Comparison of ENCODE assay signal across 33 cellular contexts in the genomic region with DNA sequence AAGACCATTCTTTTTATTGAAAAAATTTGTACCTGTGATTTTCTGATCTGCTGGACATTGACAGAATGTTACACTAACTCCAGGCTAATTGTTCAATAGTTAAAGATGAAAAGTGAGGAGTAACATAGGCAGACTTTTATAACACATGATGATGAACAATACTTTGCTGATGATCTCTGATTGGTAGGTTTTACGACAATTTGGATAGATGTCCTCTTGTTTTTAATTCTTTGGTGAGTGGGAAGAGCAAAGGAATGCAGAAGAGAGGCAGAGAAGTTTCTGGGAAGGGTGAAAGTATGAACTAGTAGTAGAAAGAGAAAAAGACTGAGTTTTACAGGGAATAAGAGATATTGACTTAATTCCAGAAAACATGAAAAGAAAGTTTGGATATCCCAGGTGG.
"Had no signal": no experiment of that assay in that cellular context is flagged by ENCODE, and none has a peak within 500 bp of the region (broad histone marks: within the 10 kb centered on the region; RNA-seq: fewer than 3 reads in every experiment).

No MANE protein-coding gene starts in this region.

- H3K9me3 ChIP-seq: ascending aorta had no signal

- H3K36me3 ChIP-seq: ascending aorta, WERI-Rb-1 had no signal

- DNase-seq: activated B cell treated with CpG ODN at 0.5 μM for 24 hours; activated CD4-positive, alpha-beta T cell treated with anti-CD3 and anti-CD28 coated beads for 48 hours; activated CD4-positive, alpha-beta T cell treated with anti-CD3 and anti-CD28 coated beads, Interleukin-2, amount 50 U/mL, for 1 hour; activated CD4-positive, alpha-beta T cell treated with anti-CD3 and anti-CD28 coated beads, Interleukin-2, amount 50 U/mL, for 48 hours; activated CD8-positive, alpha-beta memory T cell treated with anti-CD3 and anti-CD28 coated beads, Interleukin-2, amount 10 ng/mL, durations not matched to agents 7 days and 5 days; activated CD8-positive, alpha-beta memory T cell treated with anti-CD3 and anti-CD28 coated beads, Interleukin-2, amount 50 U/mL, for 4 hours; activated CD8-positive, alpha-beta T cell treated with anti-CD3 and anti-CD28 coated beads, Interleukin-2, amount 10 ng/mL, durations not matched to agents 7 days and 5 days; activated effector memory CD4-positive, alpha-beta T cell treated with anti-CD3 and anti-CD28 coated beads, Interleukin-2, amount 50 U/mL, for 16 hours; activated naive CD4-positive, alpha-beta T cell; activated naive CD4-positive, alpha-beta T cell treated with anti-CD3 and anti-CD28 coated beads, Interleukin-2, amount 10 ng/mL, durations not matched to agents 7 days and 5 days; activated naive CD8-positive, alpha-beta T cell treated with anti-CD3 and anti-CD28 coated beads, Interleukin-2, amount 10 ng/mL, durations not matched to agents 7 days and 5 days; activated T-cell treated with anti-CD3 and anti-CD28 coated beads, Interleukin-2, amount 50 U/mL, for 1 hour; activated T-cell treated with anti-CD3 and anti-CD28 coated beads, Interleukin-2, amount 50 U/mL, for 48 hours; cortex of kidney; dermis blood vessel endothelial cell; effector CD4-positive, alpha-beta T cell; effector memory CD8-positive, alpha-beta T cell; foreskin melanocyte; head of caudate nucleus; hippocampal formation; T-helper 1 cell; T-helper 17 cell; T1000; WERI-Rb-1 had no signal

- H3K27me3 Mint-ChIP-seq: activated B cell treated with CpG ODN at 0.5 μM for 24 hours; activated CD8-positive, alpha-beta memory T cell treated with anti-CD3 and anti-CD28 coated beads, Interleukin-2, amount 10 ng/mL, durations not matched to agents 7 days and 5 days; activated naive CD4-positive, alpha-beta T cell treated with anti-CD3 and anti-CD28 coated beads, Interleukin-2, amount 10 ng/mL, durations not matched to agents 7 days and 5 days; activated naive CD8-positive, alpha-beta T cell treated with anti-CD3 and anti-CD28 coated beads, Interleukin-2, amount 10 ng/mL, durations not matched to agents 7 days and 5 days; brain; central memory CD8-positive, alpha-beta T cell; effector memory CD8-positive, alpha-beta T cell; T-helper 17 cell had no signal

- H3K4me3 ChIP-seq: ascending aorta had no signal

- H3K27ac ChIP-seq: ascending aorta, WERI-Rb-1 had no signal

- H3K9me3 Mint-ChIP-seq: activated naive CD8-positive, alpha-beta T cell treated with anti-CD3 and anti-CD28 coated beads, Interleukin-2, amount 10 ng/mL, durations not matched to agents 7 days and 5 days; activated T-helper 1 cell treated with anti-CD3 and anti-CD28 coated beads, Interleukin-12 subunit alpha, Interleukin-12 subunit beta, Interleukin-2, Interleukin-4 antibody, amounts not matched to agents 30 ng/mL and 10 ng/mL and 1 ng/mL, durations not matched to agents 14 hours and 24 hours and 36 hours; activated T-helper 2 cell treated with anti-CD3 and anti-CD28 coated beads, Interferon-gamma antibody, Interleukin-2, Interleukin-4, amounts not matched to agents 10 μg/mL and 5 μg/mL and 100 μg/mL, durations not matched to agents 14 hours and 24 hours and 36 hours; T-helper 2 cell treated with Interferon-gamma antibody and Interleukin-4, amounts not matched to agents 5 μg/mL and 100 μg/mL, for 36 hours had no signal

- ATAC-seq: activated CD4-positive, CD25-positive, alpha-beta regulatory T cell treated with anti-CD3 and anti-CD28 coated beads, Interleukin-2, amount 50 U/mL, for 24 hours; activated CD8-positive, alpha-beta memory T cell treated with anti-CD3 and anti-CD28 coated beads, Interleukin-2, amount 10 ng/mL, durations not matched to agents 7 days and 5 days; activated CD8-positive, alpha-beta T cell treated with anti-CD3 and anti-CD28 coated beads, Interleukin-2, amount 10 ng/mL, durations not matched to agents 7 days and 5 days; activated naive CD4-positive, alpha-beta T cell treated with anti-CD3 and anti-CD28 coated beads, Interleukin-2, amount 50 U/mL, for 72 hours; effector memory CD8-positive, alpha-beta T cell; esophagus mucosa; T-helper 17 cell had no signal

- H3K27ac Mint-ChIP-seq: activated B cell treated with CpG ODN at 0.5 μM for 24 hours; activated CD8-positive, alpha-beta memory T cell treated with anti-CD3 and anti-CD28 coated beads, Interleukin-2, amount 10 ng/mL, durations not matched to agents 7 days and 5 days; activated CD8-positive, alpha-beta T cell treated with anti-CD3 and anti-CD28 coated beads, Interleukin-2, amount 10 ng/mL, durations not matched to agents 7 days and 5 days; activated naive CD4-positive, alpha-beta T cell treated with anti-CD3 and anti-CD28 coated beads, Interleukin-2, amount 10 ng/mL, durations not matched to agents 7 days and 5 days; activated naive CD4-positive, alpha-beta T cell treated with anti-CD3 and anti-CD28 coated beads, Interleukin-2, amount 50 U/mL, for 72 hours; activated naive CD8-positive, alpha-beta T cell treated with anti-CD3 and anti-CD28 coated beads, Interleukin-2, amount 10 ng/mL, durations not matched to agents 7 days and 5 days; activated T-helper 1 cell treated with anti-CD3 and anti-CD28 coated beads, Interleukin-12 subunit alpha, Interleukin-12 subunit beta, Interleukin-2, Interleukin-4 antibody, amounts not matched to agents 30 ng/mL and 10 ng/mL and 1 ng/mL, durations not matched to agents 14 hours and 24 hours and 36 hours; activated T-helper 2 cell treated with anti-CD3 and anti-CD28 coated beads, Interferon-gamma antibody, Interleukin-2, Interleukin-4, amounts not matched to agents 10 μg/mL and 5 μg/mL and 100 μg/mL, durations not matched to agents 14 hours and 24 hours and 36 hours; brain; effector memory CD8-positive, alpha-beta T cell; T-helper 17 cell; T-helper 2 cell treated with Interferon-gamma antibody and Interleukin-4, amounts not matched to agents 5 μg/mL and 100 μg/mL, for 36 hours had no signal

- H3K4me3 Mint-ChIP-seq: activated B cell treated with CpG ODN at 0.5 μM for 24 hours; activated CD8-positive, alpha-beta memory T cell treated with anti-CD3 and anti-CD28 coated beads, Interleukin-2, amount 10 ng/mL, durations not matched to agents 7 days and 5 days; activated CD8-positive, alpha-beta T cell treated with anti-CD3 and anti-CD28 coated beads, Interleukin-2, amount 10 ng/mL, durations not matched to agents 7 days and 5 days; activated naive CD4-positive, alpha-beta T cell treated with anti-CD3 and anti-CD28 coated beads, Interleukin-2, amount 10 ng/mL, durations not matched to agents 7 days and 5 days; activated naive CD8-positive, alpha-beta T cell treated with anti-CD3 and anti-CD28 coated beads, Interleukin-2, amount 10 ng/mL, durations not matched to agents 7 days and 5 days; activated T-helper 1 cell treated with anti-CD3 and anti-CD28 coated beads, Interleukin-12 subunit alpha, Interleukin-12 subunit beta, Interleukin-2, Interleukin-4 antibody, amounts not matched to agents 30 ng/mL and 10 ng/mL and 1 ng/mL, durations not matched to agents 14 hours and 24 hours and 36 hours; brain; central memory CD8-positive, alpha-beta T cell; effector memory CD8-positive, alpha-beta T cell; T-helper 17 cell; T-helper 2 cell treated with Interferon-gamma antibody and Interleukin-4, amounts not matched to agents 5 μg/mL and 100 μg/mL, for 36 hours had no signal

- H3K4me1 ChIP-seq: ascending aorta had no signal

- H3K36me3 Mint-ChIP-seq: activated CD8-positive, alpha-beta memory T cell treated with anti-CD3 and anti-CD28 coated beads, Interleukin-2, amount 10 ng/mL, durations not matched to agents 7 days and 5 days; activated naive CD4-positive, alpha-beta T cell treated with anti-CD3 and anti-CD28 coated beads, Interleukin-2, amount 10 ng/mL, durations not matched to agents 7 days and 5 days; activated naive CD4-positive, alpha-beta T cell treated with anti-CD3 and anti-CD28 coated beads, Interleukin-2, amount 50 U/mL, for 72 hours; activated naive CD8-positive, alpha-beta T cell treated with anti-CD3 and anti-CD28 coated beads, Interleukin-2, amount 10 ng/mL, durations not matched to agents 7 days and 5 days; brain had no signal

- H3K4me1 Mint-ChIP-seq: activated B cell treated with CpG ODN at 0.5 μM for 24 hours; activated CD8-positive, alpha-beta memory T cell treated with anti-CD3 and anti-CD28 coated beads, Interleukin-2, amount 10 ng/mL, durations not matched to agents 7 days and 5 days; activated naive CD4-positive, alpha-beta T cell treated with anti-CD3 and anti-CD28 coated beads, Interleukin-2, amount 10 ng/mL, durations not matched to agents 7 days and 5 days; activated naive CD8-positive, alpha-beta T cell treated with anti-CD3 and anti-CD28 coated beads, Interleukin-2, amount 10 ng/mL, durations not matched to agents 7 days and 5 days; brain; central memory CD8-positive, alpha-beta T cell; T-helper 17 cell had no signal

- H3K27me3 ChIP-seq: ascending aorta had no signal
